13 cellular contexts compared by ENCODE assay signal in genomic region chr17:15456486-15456885, GRCh38. TPM values are rescaled to one million over a fixed set of nuclear protein-coding genes. Genes with fewer than 3 reads are reported as not detected.
A peak's percentile ranks its signal among the peaks of the same experiment; 100 is the strongest.
DNase-seq lines count a peak whose midpoint lies in the region; ATAC-seq and TF ChIP-seq lines count a peak whose summit lies in the region.
"Had no signal": no experiment of that assay in that cellular context is flagged by ENCODE, and none has a peak within 500 bp of the region (broad histone marks: within the 10 kb centered on the region; RNA-seq: fewer than 3 reads in every experiment).

No MANE protein-coding gene starts in this region.

- H3K4me3 Mint-ChIP-seq in nephron: no peak overlapping the region
- H3K4me3 Mint-ChIP-seq: CD14-positive monocyte had no signal

- H3K27ac ChIP-seq in thyroid gland: peak overlapping the region; percentile 53 to 82 (median 67)

- no peak for TF ChIP-seq CTCF in nephron (IDR thresholded peaks at IDR 0.05; ENCODE audit: unreplicated experiment in 3 of 3)
- TF ChIP-seq CTCF in thyroid gland (IDR thresholded peaks at IDR 0.05): no peak

- TF ChIP-seq POLR2A in thyroid gland (IDR thresholded peaks at IDR 0.05): no peak

- DNase-seq in adipocyte (ENCODE audit: low read depth): peak; percentile 21
- no peak for DNase-seq in Right ventricle myocardium superior
- no peak for DNase-seq in thyroid gland
- no peak for DNase-seq in NCI-H446 (lab: John Stamatoyannopoulos, UW)
- DNase-seq in dermis blood vessel endothelial cell: no peak
- DNase-seq in ureter (ENCODE audit: low spot score): no peak
- DNase-seq: activated CD4-positive, alpha-beta T cell treated with anti-CD3 and anti-CD28 coated beads, Interleukin-2, amount 50 U/mL, for 48 hours; activated gamma-delta T cell; NCI-H1930 had no signal

- peaks cover 5% of the 10 kb centered on the region for H3K9me3 Mint-ChIP-seq in nephron

- H3K27me3 Mint-ChIP-seq in nephron (ENCODE audit: low read depth): no peaks in the 10 kb centered on the region

- peaks cover 38% of the 10 kb centered on the region for H3K4me1 Mint-ChIP-seq in nephron
- H3K4me1 Mint-ChIP-seq: CD14-positive monocyte had no signal

- H3K4me1 ChIP-seq in adipocyte (ENCODE audit: control insufficient read depth, insufficient read depth, low read length): peaks cover 63% of the 10 kb centered on the region
- H3K4me1 ChIP-seq in thyroid gland: peaks cover 21 to 33% of the 10 kb centered on the region in 2 donors

- 87 to 96% methylated on average over 5 to 6 of the region's 6 CpGs for WGBS in thyroid gland, 2 donors

- H3K27ac Mint-ChIP-seq in nephron: peak overlapping the region; percentile 82 to 96 (median 88)

- H3K27me3 ChIP-seq in adipocyte (replicated peaks; ENCODE audit: control insufficient read depth, insufficient read depth, low read length) (no peaks in the 10 kb centered on the region), thyroid gland (no peaks in the 10 kb centered on the region)
- H3K27me3 ChIP-seq: brain microvascular endothelial cell had no signal

- peak; percentile 34 for ATAC-seq in Right ventricle myocardium superior (ENCODE audit: poor library complexity)
- ATAC-seq in GM21447 (IDR thresholded peaks at IDR 0.05; ENCODE audit: unreplicated experiment): no peak

- H3K36me3 Mint-ChIP-seq in nephron (ENCODE audit: low read depth): peaks cover 47% of the 10 kb centered on the region
- H3K36me3 Mint-ChIP-seq: CD14-positive monocyte had no signal

- peak overlapping the region; percentile 74 for H3K9ac ChIP-seq in adipocyte (ENCODE audit: low read length)

- H3K9me3 ChIP-seq in adipocyte (ENCODE audit: control insufficient read depth, low read length) (peaks cover 9% of the 10 kb centered on the region), thyroid gland (no peaks in the 10 kb centered on the region)

- intact Hi-C loops in Right ventricle myocardium superior (cut with DNase I): loop anchor here (5.0 kb wide), 1 partner anchor 194 kb away; no protein-coding TSS in a partner anchor
- intact Hi-C loops in thyroid gland (cut with DNase I): no loop called here

- H3K36me3 ChIP-seq in adipocyte (ENCODE audit: control insufficient read depth, insufficient read depth, low read length, severe bottlenecking): no peaks in the 10 kb centered on the region
- H3K36me3 ChIP-seq in thyroid gland: no peaks in the 10 kb centered on the region
- H3K36me3 ChIP-seq: brain microvascular endothelial cell had no signal

- H3K4me3 ChIP-seq in adipocyte (ENCODE audit: low read length): peak overlapping the region; percentile 48
- no peak overlapping the region for H3K4me3 ChIP-seq in thyroid gland (replicated peaks in 1 of 3)

RNA-seq across cellular contexts. Expression of gene CDRT4, which starts 10.9 kb away (rescaled TPM):
- total RNA-seq in Right ventricle myocardium superior: 1.9 TPM
- 10 to 100 TPM in 2 of 4 donors, 1 to 10 TPM in 2; 4.0 to 13.4 (median 11.1) TPM for total RNA-seq in thyroid gland
- 0.93 and 1.9 TPM in 2 replicates for total RNA-seq in dermis blood vessel endothelial cell
- total RNA-seq in ureter: 25.4 TPM
